23 cellular contexts compared by ENCODE assay signal in genomic region chr9:33426843-33427293, GRCh38. TPM values are rescaled to one million over a fixed set of nuclear protein-coding genes. Genes with fewer than 3 reads are reported as not detected.
DNase-seq lines count a peak whose midpoint lies in the region; ATAC-seq lines count a peak whose summit lies in the region.
"Had no signal": no experiment of that assay in that cellular context is flagged by ENCODE, and none has a peak within 500 bp of the region (broad histone marks: within the 10 kb centered on the region; RNA-seq: fewer than 3 reads in every experiment).

No MANE protein-coding gene starts in this region.

- H3K9me3 ChIP-seq in naive thymus-derived CD4-positive, alpha-beta T cell (ENCODE audit: control insufficient read depth in 2 of 3, low read length in 3 of 3) = no peaks in the 10 kb centered on the region
- H3K9me3 ChIP-seq: ascending aorta, esophagus squamous epithelium, ovary, suprapubic skin had no signal

- no peak overlapping the region for H3K4me3 Mint-ChIP-seq in stimulated activated naive CD8-positive, alpha-beta T cell treated with anti-CD3 and anti-CD28 coated beads, Interleukin-15, amount 100 ng/mL, for 72 hours
- H3K4me3 Mint-ChIP-seq in activated CD8-positive, alpha-beta T cell treated with anti-CD3 and anti-CD28 coated beads, Interleukin-2, amount 10 ng/mL, durations not matched to agents 7 days and 5 days = no peak overlapping the region
- no peak overlapping the region for H3K4me3 Mint-ChIP-seq in naive thymus-derived CD4-positive, alpha-beta T cell
- H3K4me3 Mint-ChIP-seq: central memory CD8-positive, alpha-beta T cell had no signal

- no peaks in the 10 kb centered on the region for H3K27me3 Mint-ChIP-seq in stimulated activated naive CD8-positive, alpha-beta T cell treated with anti-CD3 and anti-CD28 coated beads, Interleukin-15, amount 100 ng/mL, for 72 hours
- no peaks in the 10 kb centered on the region for H3K27me3 Mint-ChIP-seq in activated CD8-positive, alpha-beta T cell treated with anti-CD3 and anti-CD28 coated beads, Interleukin-2, amount 10 ng/mL, durations not matched to agents 7 days and 5 days (ENCODE audit: low read depth)
- H3K27me3 Mint-ChIP-seq in naive thymus-derived CD4-positive, alpha-beta T cell = no peaks in the 10 kb centered on the region
- H3K27me3 Mint-ChIP-seq: central memory CD8-positive, alpha-beta T cell had no signal

- H3K36me3 Mint-ChIP-seq in activated CD8-positive, alpha-beta T cell treated with anti-CD3 and anti-CD28 coated beads, Interleukin-2, amount 10 ng/mL, durations not matched to agents 7 days and 5 days (ENCODE audit: low read depth) = no peaks in the 10 kb centered on the region
- H3K36me3 Mint-ChIP-seq in naive thymus-derived CD4-positive, alpha-beta T cell = peaks cover 0 to 1% (median 0%) of the 10 kb centered on the region in 5 donors

- no peaks in the 10 kb centered on the region for H3K4me1 ChIP-seq in naive thymus-derived CD4-positive, alpha-beta T cell (ENCODE audit: control insufficient read depth in 2 of 2, insufficient read depth in 2 of 2, low read length in 2 of 2)
- H3K4me1 ChIP-seq: ascending aorta had no signal

- POLR2A ChIA-PET in activated CD8-positive, alpha-beta T cell treated with anti-CD3 and anti-CD28 coated beads, Interleukin-2, amount 10 ng/mL, durations not matched to agents 7 days and 5 days (lab: Charles Lee) = no interaction called here
- POLR2A ChIA-PET in naive thymus-derived CD4-positive, alpha-beta T cell (lab: Charles Lee) = no interaction called here

- H3K4me3 ChIP-seq in naive thymus-derived CD4-positive, alpha-beta T cell (ENCODE audit: low read length) = no peak overlapping the region
- H3K4me3 ChIP-seq: ascending aorta, esophagus squamous epithelium, ovary, SK-N-MC, suprapubic skin had no signal

- no peaks in the 10 kb centered on the region for H3K27me3 ChIP-seq in naive thymus-derived CD4-positive, alpha-beta T cell (ENCODE audit: control insufficient read depth in 2 of 2, insufficient read depth in 2 of 2, low read length in 2 of 2)
- H3K27me3 ChIP-seq: ascending aorta, esophagus squamous epithelium, ovary, suprapubic skin had no signal

- peak; percentile 61 for ATAC-seq in stimulated activated naive CD8-positive, alpha-beta T cell treated with anti-CD3 and anti-CD28 coated beads, Interleukin-15, Interleukin-2, amounts not matched to agents 100 U/mL and 50 U/mL, for 24 hours
- no peak for ATAC-seq in stimulated activated naive CD8-positive, alpha-beta T cell treated with anti-CD3 and anti-CD28 coated beads, Interleukin-15, amount 100 ng/mL, for 72 hours
- ATAC-seq in activated CD8-positive, alpha-beta T cell treated with anti-CD3 and anti-CD28 coated beads, Interleukin-2, amount 10 ng/mL, durations not matched to agents 7 days and 5 days = no peak
- ATAC-seq in naive thymus-derived CD4-positive, alpha-beta T cell = peak; percentile 64
- ATAC-seq in left cardiac atrium (no peak), HG03159 (IDR thresholded peaks at IDR 0.05; ENCODE audit: unreplicated experiment) (no peak)
- ATAC-seq: right cardiac atrium had no signal

- H3K36me3 ChIP-seq in naive thymus-derived CD4-positive, alpha-beta T cell (ENCODE audit: control insufficient read depth in 2 of 3, insufficient read depth in 3 of 3, low read length in 3 of 3) = no peaks in the 10 kb centered on the region
- H3K36me3 ChIP-seq: ascending aorta, esophagus squamous epithelium, ovary, suprapubic skin had no signal

- no peaks in the 10 kb centered on the region for H3K9me3 Mint-ChIP-seq in stimulated activated naive CD8-positive, alpha-beta T cell treated with anti-CD3 and anti-CD28 coated beads, Interleukin-15, amount 100 ng/mL, for 72 hours
- no peaks in the 10 kb centered on the region for H3K9me3 Mint-ChIP-seq in activated CD8-positive, alpha-beta T cell treated with anti-CD3 and anti-CD28 coated beads, Interleukin-2, amount 10 ng/mL, durations not matched to agents 7 days and 5 days (ENCODE audit: insufficient read depth)
- peaks cover 0 to 1% (median 0%) of the 10 kb centered on the region in 11 donors for H3K9me3 Mint-ChIP-seq in naive thymus-derived CD4-positive, alpha-beta T cell
- H3K9me3 Mint-ChIP-seq: central memory CD8-positive, alpha-beta T cell had no signal

- no peak overlapping the region for H3K27ac Mint-ChIP-seq in stimulated activated naive CD8-positive, alpha-beta T cell treated with anti-CD3 and anti-CD28 coated beads, Interleukin-15, amount 100 ng/mL, for 72 hours
- H3K27ac Mint-ChIP-seq in activated CD8-positive, alpha-beta T cell treated with anti-CD3 and anti-CD28 coated beads, Interleukin-2, amount 10 ng/mL, durations not matched to agents 7 days and 5 days = peak overlapping the region; percentile 7
- H3K27ac Mint-ChIP-seq in naive thymus-derived CD4-positive, alpha-beta T cell = peak overlapping the region in 2 of 9 donors; percentile 26 to 61

- intact Hi-C loops in naive thymus-derived CD4-positive, alpha-beta T cell (cut with micrococcal nuclease) = no loop called here
- intact Hi-C loops in left cardiac atrium (cut with DNase I) = no loop called here

- H3K27ac ChIP-seq in naive thymus-derived CD4-positive, alpha-beta T cell (ENCODE audit: low read depth, low read length) = no peak overlapping the region
- H3K27ac ChIP-seq: ascending aorta, KMS-11, ovary, SK-N-MC, suprapubic skin had no signal

- CTCF ChIA-PET in activated CD8-positive, alpha-beta T cell treated with anti-CD3 and anti-CD28 coated beads, Interleukin-2, amount 10 ng/mL, durations not matched to agents 7 days and 5 days (lab: Charles Lee) = no interaction called here
- CTCF ChIA-PET in naive thymus-derived CD4-positive, alpha-beta T cell (lab: Charles Lee) = interaction anchor here (1.4 kb wide), 1 partner anchor 24 kb away, joined by 4 read pairs; no protein-coding TSS in a partner anchor

- no peak for DNase-seq in stimulated activated naive CD8-positive, alpha-beta T cell treated with anti-CD3 and anti-CD28 coated beads, Interleukin-15, Interleukin-2, amounts not matched to agents 100 U/mL and 50 U/mL, for 24 hours
- no peak for DNase-seq in stimulated activated naive CD8-positive, alpha-beta T cell treated with anti-CD3 and anti-CD28 coated beads, Interleukin-15, amount 100 ng/mL, for 72 hours
- DNase-seq in activated CD8-positive, alpha-beta T cell treated with anti-CD3 and anti-CD28 coated beads, Interleukin-2, amount 10 ng/mL, durations not matched to agents 7 days and 5 days = no peak
- no peak for DNase-seq in naive thymus-derived CD4-positive, alpha-beta T cell
- DNase-seq in left cardiac atrium = no peak
- no peak for DNase-seq in NK-92 treated with Interleukin-12 subunit alpha and Interleukin-12 subunit beta, amount 100 ng/mL, for 24 hours (lab: John Stamatoyannopoulos, UW)
- DNase-seq: activated CD4-positive, alpha-beta T cell treated with anti-CD3 and anti-CD28 coated beads for 1 hour; activated naive CD4-positive, alpha-beta T cell; DMS79 treated with DMSO at 0.1 percent for 48 hours; esophagus squamous epithelium; mesenchymal stem cell; NCI-H1930; NCI-H2227 treated with DMSO at 0.1 percent for 48 hours; ovary; right cardiac atrium; T-helper 9 cell had no signal

- no peaks in the 10 kb centered on the region for H3K4me1 Mint-ChIP-seq in stimulated activated naive CD8-positive, alpha-beta T cell treated with anti-CD3 and anti-CD28 coated beads, Interleukin-15, amount 100 ng/mL, for 72 hours
- peaks cover 3% of the 10 kb centered on the region for H3K4me1 Mint-ChIP-seq in activated CD8-positive, alpha-beta T cell treated with anti-CD3 and anti-CD28 coated beads, Interleukin-2, amount 10 ng/mL, durations not matched to agents 7 days and 5 days (ENCODE audit: low read depth)
- H3K4me1 Mint-ChIP-seq in naive thymus-derived CD4-positive, alpha-beta T cell = peaks cover 0 to 11% (median 0%) of the 10 kb centered on the region in 7 donors
- H3K4me1 Mint-ChIP-seq: central memory CD8-positive, alpha-beta T cell had no signal

RNA-seq across cellular contexts. Expression of gene AQP3, which starts 20.5 kb away (rescaled TPM):
- total RNA-seq in activated CD8-positive, alpha-beta T cell treated with anti-CD3 and anti-CD28 coated beads, Interleukin-2, amount 10 ng/mL, durations not matched to agents 7 days and 5 days = 10 to 100 TPM; 29.9 to 31.4 TPM
- total RNA-seq in naive thymus-derived CD4-positive, alpha-beta T cell = 100 to 1,000 TPM in 3 of 5 experiments, 10 to 100 TPM in 2; 53.3 to 173 (median 110) TPM
- polyA plus RNA-seq in naive thymus-derived CD4-positive, alpha-beta T cell = 100 to 1,000 TPM; 178 to 252 TPM
- total RNA-seq in left cardiac atrium = 10 to 100 TPM; 14.0 to 22.5 TPM

RNA-seq across cellular contexts. Expression of gene AQP7, which starts 24.5 kb away (rescaled TPM):
- not detected for total RNA-seq in activated CD8-positive, alpha-beta T cell treated with anti-CD3 and anti-CD28 coated beads, Interleukin-2, amount 10 ng/mL, durations not matched to agents 7 days and 5 days
- 1 to 10 TPM in 3 of 5 experiments, under 1 TPM in 2; 0.32 to 1.9 (median 1.1) TPM for total RNA-seq in naive thymus-derived CD4-positive, alpha-beta T cell
- polyA plus RNA-seq in naive thymus-derived CD4-positive, alpha-beta T cell = under 1 TPM in 1 of 2 donors, not detected in 1; 0.53 TPM
- total RNA-seq in left cardiac atrium = 100 to 1,000 TPM in 1 of 2 donors, 10 to 100 TPM in 1; 51.8 to 123 TPM
- total RNA-seq: H4 had no signal

RNA-seq across cellular contexts. Expression of gene NOL6, which starts 46.9 kb away (rescaled TPM):
- total RNA-seq in activated CD8-positive, alpha-beta T cell treated with anti-CD3 and anti-CD28 coated beads, Interleukin-2, amount 10 ng/mL, durations not matched to agents 7 days and 5 days = 10 to 100 TPM; 37.1 to 38.8 TPM
- 10 to 100 TPM; 34.0 to 48.0 (median 44.0) TPM for total RNA-seq in naive thymus-derived CD4-positive, alpha-beta T cell
- polyA plus RNA-seq in naive thymus-derived CD4-positive, alpha-beta T cell = 10 to 100 TPM; 14.2 to 30.0 TPM
- total RNA-seq in left cardiac atrium = 10 to 100 TPM; 13.9 to 24.9 TPM

Comparison
In these comparisons a context has a peak if more than half of its experiments do, and no peak if none do; other contexts are left out.
1. ATAC-seq: peak in stimulated activated naive CD8-positive, alpha-beta T cell treated with anti-CD3 and anti-CD28 coated beads, Interleukin-15, Interleukin-2, amounts not matched to agents 100 U/mL and 50 U/mL, for 24 hours (single experiment) and naive thymus-derived CD4-positive, alpha-beta T cell (single experiment); none in stimulated activated naive CD8-positive, alpha-beta T cell treated with anti-CD3 and anti-CD28 coated beads, Interleukin-15, amount 100 ng/mL, for 72 hours (single experiment), activated CD8-positive, alpha-beta T cell treated with anti-CD3 and anti-CD28 coated beads, Interleukin-2, amount 10 ng/mL, durations not matched to agents 7 days and 5 days (single experiment), left cardiac atrium (0 of 2) and HG03159 (single experiment).
2. RNA of gene AQP7, which starts 24.5 kb away (total RNA-seq): 51.8 to 123 TPM in left cardiac atrium; 0.32 to 1.9 TPM in naive thymus-derived CD4-positive, alpha-beta T cell and not detected in activated CD8-positive, alpha-beta T cell treated with anti-CD3 and anti-CD28 coated beads, Interleukin-2, amount 10 ng/mL, durations not matched to agents 7 days and 5 days; every median in the first group is over 10 times any median in the second.